ENCODE assay signal across 8 cellular contexts in genomic region chr13:51451467-51452390, GRCh38. TPM values are rescaled to one million over a fixed set of nuclear protein-coding genes. Genes with fewer than 3 reads are reported as not detected.
DNase-seq lines count a peak whose midpoint lies in the region; ATAC-seq and TF ChIP-seq lines count a peak whose summit lies in the region.

No MANE protein-coding gene starts in this region.

- peak overlapping the region; percentile 87 to 90 for H3K4me3 ChIP-seq in duodenal mucosa (ENCODE audit: low read depth in 1 of 2, low read length in 2 of 2)
- H3K4me3 ChIP-seq in lower lobe of right lung: peak overlapping the region; percentile 94

- H3K9ac ChIP-seq in duodenal mucosa (ENCODE audit: low read depth in 1 of 2, low read length in 2 of 2): peak overlapping the region; percentile 80 to 92

- POLR2A ChIA-PET in activated CD4-positive, alpha-beta memory T cell treated with anti-CD3 and anti-CD28 coated beads for 36 hours (lab: Charles Lee): interaction anchor here (0.8 to 3.0 kb wide), 9 partner anchors 162 to 374 kb away, joined by 3 to 20 read pairs (median 7); no protein-coding TSS in a partner anchor

- DNase-seq in AG08396 (ENCODE audit: low spot score): peak; percentile 60
- DNase-seq in NCI-H526 treated with DMSO at 0.1 percent for 48 hours (lab: John Stamatoyannopoulos, UW): peak; percentile 81
- DNase-seq in activated CD4-positive, alpha-beta memory T cell treated with anti-CD3 and anti-CD28 coated beads for 36 hours: peak; percentile 85
- peak; percentile 93 for DNase-seq in lower lobe of right lung
- DNase-seq in stimulated activated CD4-positive, alpha-beta T cell treated with anti-CD3 and anti-CD28 coated beads, TNF-alpha, amount 100 ng/mL, for 1 hour (ENCODE audit: low read depth in 3 of 3, low spot score in 1 of 3): peak; percentile 40 to 61 (median 47)

- H3K27ac Mint-ChIP-seq in activated CD4-positive, alpha-beta memory T cell treated with anti-CD3 and anti-CD28 coated beads for 36 hours: peak overlapping the region; percentile 98

- CTCF ChIA-PET in activated CD4-positive, alpha-beta memory T cell treated with anti-CD3 and anti-CD28 coated beads for 36 hours (lab: Charles Lee): interaction anchor here (1.0 to 1.2 kb wide), 2 partner anchors 134 to 346 kb away, joined by 4 to 8 read pairs; no protein-coding TSS in a partner anchor

- H3K27ac ChIP-seq in duodenal mucosa (ENCODE audit: low read depth, low read length) (peak overlapping the region; percentile 89), lower lobe of right lung (peak overlapping the region; percentile 98)

- peak; percentile 72 for TF ChIP-seq POLR2A in GM18951 (IDR thresholded peaks at IDR 0.05; ENCODE audit: extremely low read depth, insufficient read depth, insufficient read length)

- ATAC-seq in HG03196 (IDR thresholded peaks at IDR 0.05; ENCODE audit: unreplicated experiment) (peak; percentile 8), lower lobe of right lung (peak; percentile 36 to 47)

- in situ Hi-C loops in GM18951 (cut with MboI; ENCODE audit: low sequenced_read_pairs, unreplicated experiment): no loop called here

- peaks cover 1% of the 10 kb centered on the region for H3K27me3 Mint-ChIP-seq in activated CD4-positive, alpha-beta memory T cell treated with anti-CD3 and anti-CD28 coated beads for 36 hours

- TF ChIP-seq CTCF in lower lobe of right lung (IDR thresholded peaks at IDR 0.05): no peak

- H3K4me1 ChIP-seq in duodenal mucosa (ENCODE audit: control insufficient read depth in 1 of 2, insufficient read depth in 2 of 2, low read length in 2 of 2) (peaks cover 25% of the 10 kb centered on the region in 2 donors), lower lobe of right lung (peaks cover 31% of the 10 kb centered on the region)

- intact Hi-C loops in activated CD4-positive, alpha-beta memory T cell treated with anti-CD3 and anti-CD28 coated beads for 36 hours (cut with micrococcal nuclease): loop anchor here (2.0 to 5.0 kb wide), 10 partner anchors 81 to 1954 kb away; partner anchors contain the start of genes ALG11, CKAP2, KPNA3 and PHF11
- intact Hi-C loops in lower lobe of right lung (cut with DNase I): loop anchor here (10.0 kb wide), 1 partner anchor 133 kb away; the partner anchor contains the start of gene WDFY2

- no peaks in the 10 kb centered on the region for H3K27me3 ChIP-seq in duodenal mucosa (ENCODE audit: control insufficient read depth in 1 of 2, insufficient read depth in 2 of 2, low read length in 2 of 2)
- no peaks in the 10 kb centered on the region for H3K27me3 ChIP-seq in lower lobe of right lung (ENCODE audit: low read depth)

- H3K9me3 ChIP-seq in duodenal mucosa (ENCODE audit: control insufficient read depth in 1 of 2, low read length in 2 of 2) (no peaks in the 10 kb centered on the region), lower lobe of right lung (no peaks in the 10 kb centered on the region)

- H3K4me1 Mint-ChIP-seq in activated CD4-positive, alpha-beta memory T cell treated with anti-CD3 and anti-CD28 coated beads for 36 hours (ENCODE audit: low read depth): peaks cover 36% of the 10 kb centered on the region

- peaks cover 49% of the 10 kb centered on the region for H3K36me3 Mint-ChIP-seq in activated CD4-positive, alpha-beta memory T cell treated with anti-CD3 and anti-CD28 coated beads for 36 hours

- H3K36me3 ChIP-seq in duodenal mucosa (ENCODE audit: control insufficient read depth in 1 of 2, insufficient read depth in 2 of 2, low read length in 2 of 2) (peaks cover 4 to 23% of the 10 kb centered on the region in 2 donors), lower lobe of right lung (peaks cover 36% of the 10 kb centered on the region)

- peaks cover 3% of the 10 kb centered on the region for H3K9me3 Mint-ChIP-seq in activated CD4-positive, alpha-beta memory T cell treated with anti-CD3 and anti-CD28 coated beads for 36 hours

- peak overlapping the region; percentile 92 for H3K4me3 Mint-ChIP-seq in activated CD4-positive, alpha-beta memory T cell treated with anti-CD3 and anti-CD28 coated beads for 36 hours

RNA-seq across cellular contexts. Expression of gene INTS6, which starts 1.1 kb away (rescaled TPM):
- 10 to 100 TPM; 44.4 to 47.1 TPM for total RNA-seq in activated CD4-positive, alpha-beta memory T cell treated with anti-CD3 and anti-CD28 coated beads for 36 hours
- total RNA-seq in lower lobe of right lung: 29.5 TPM

Comparison
In these comparisons a context has a peak if more than half of its experiments do, and no peak if none do; other contexts are left out.
1. Peak in every context shown above with its lines: DNase-seq, ATAC-seq, H3K4me3 ChIP-seq and H3K27ac ChIP-seq.